In the genomic region with DNA sequence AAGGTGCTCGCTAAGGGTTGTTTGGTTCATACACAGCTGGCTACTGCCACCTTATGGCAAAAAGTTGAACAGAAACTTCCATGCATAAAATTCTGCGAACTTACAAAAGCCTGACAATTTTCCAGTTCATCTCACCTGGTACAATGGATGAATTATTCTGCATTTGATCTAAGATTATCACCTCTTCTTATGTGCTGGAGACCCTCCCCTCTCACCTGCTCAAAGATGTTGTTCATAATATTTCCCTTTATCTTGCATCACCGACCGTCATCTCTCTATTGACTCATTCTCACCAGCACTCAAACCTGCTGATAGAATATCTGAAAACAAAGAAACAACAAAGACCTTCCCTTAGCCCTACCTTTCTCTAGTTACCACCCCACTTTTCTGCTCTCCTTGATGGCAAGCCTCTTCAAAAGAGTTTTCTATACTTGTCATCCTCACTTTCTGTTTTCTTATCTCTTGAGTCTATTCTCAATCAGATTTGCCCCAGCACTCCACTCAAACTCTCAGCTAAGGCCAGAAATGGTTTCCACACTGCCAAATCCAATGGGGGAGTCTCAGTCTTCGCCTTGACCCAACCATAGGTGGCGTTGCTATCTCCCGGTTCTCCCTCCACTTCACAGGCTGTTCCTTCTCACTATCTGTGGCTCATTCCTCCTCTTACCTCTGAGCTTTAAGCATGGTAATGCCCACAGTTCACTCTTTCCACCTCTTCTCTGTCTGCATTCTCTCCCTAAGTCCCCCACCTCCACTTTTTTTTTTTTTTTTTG, we compare ENCODE assay signal across 8 cellular contexts. TPM values are rescaled to one million over a fixed set of nuclear protein-coding genes. Genes with fewer than 3 reads are reported as not detected.
A peak's percentile ranks its signal among the peaks of the same experiment; 100 is the strongest.
DNase-seq lines count a peak whose midpoint lies in the region; TF ChIP-seq lines count a peak whose summit lies in the region.

No MANE protein-coding gene starts in this region.

- H3K4me3 ChIP-seq in adrenal gland (no peak overlapping the region), left ventricle myocardium inferior (peak overlapping the region; percentile 16), retinal pigment epithelial cell (ENCODE audit: low read length) (no peak overlapping the region)

- DNase-seq in COR-L47 (lab: John Stamatoyannopoulos, UW) (peak; percentile 57), GM19240 (ENCODE audit: insufficient read length, low spot score) (peak; percentile 11), NCI-H526 treated with DMSO at 0.1 percent for 48 hours (lab: John Stamatoyannopoulos, UW) (peak; percentile 37), adrenal gland (peak in 6 of 7 donors; percentile 29 to 72 (median 52)), left ventricle myocardium inferior (no peak), retinal pigment epithelial cell (ENCODE audit: low read depth) (no peak), C1 segment of cervical spinal cord (lab: John Stamatoyannopoulos, UW) (no peak), epidermal melanocyte (ENCODE audit: insufficient read length, low spot score) (no peak)

- H3K4me1 ChIP-seq in adrenal gland (replicated peaks in 1 of 2) (peaks cover 0 to 12% of the 10 kb centered on the region in 2 donors), left ventricle myocardium inferior (peaks cover 7% of the 10 kb centered on the region)

- TF ChIP-seq CTCF in adrenal gland (IDR thresholded peaks at IDR 0.05) (peak; percentile 70 to 86 (median 80)), left ventricle myocardium inferior (IDR thresholded peaks at IDR 0.05; ENCODE audit: borderline replicate concordance) (peak; percentile 78), retinal pigment epithelial cell (conservative IDR thresholded peaks at IDR 0.05; ENCODE audit: low read depth, low read length) (peak; percentile 80)

- peaks cover 0 to 11% of the 10 kb centered on the region in 2 donors for H3K36me3 ChIP-seq in adrenal gland (replicated peaks in 1 of 2)
- peaks cover 22% of the 10 kb centered on the region for H3K36me3 ChIP-seq in left ventricle myocardium inferior

- WGBS in adrenal gland, 4 donors: 10 to 21% (median 13%) methylated on average over 7 of the region's 7 CpGs

- H3K27me3 ChIP-seq in adrenal gland (no peaks in the 10 kb centered on the region), left ventricle myocardium inferior (ENCODE audit: low read depth) (no peaks in the 10 kb centered on the region)

- intact Hi-C loops in adrenal gland (cut with DNase I) (loop anchor here (5.0 to 10.0 kb wide), 3 partner anchors 191 to 333 kb away; no protein-coding TSS in a partner anchor), left ventricle myocardium inferior (cut with micrococcal nuclease) (no loop called here)

- H3K27ac ChIP-seq in adrenal gland (no peak overlapping the region), left ventricle myocardium inferior (replicated peaks) (no peak overlapping the region)

- H3K9me3 ChIP-seq in adrenal gland (replicated peaks in 1 of 3): no peaks in the 10 kb centered on the region
- H3K9me3 ChIP-seq in left ventricle myocardium inferior (replicated peaks): no peaks in the 10 kb centered on the region

- TF ChIP-seq POLR2A in adrenal gland (IDR thresholded peaks at IDR 0.05): no peak

RNA-seq across cellular contexts. Expression of gene SNRNP48, which starts 25.8 kb away (rescaled TPM):
- total RNA-seq in adrenal gland (10 to 100 TPM in 4 of 8 donors, 1 to 10 TPM in 4; 2.5 to 12.3 (median 8.9) TPM), left ventricle myocardium inferior (13.8 TPM)
- polyA plus RNA-seq in adrenal gland: 10 to 100 TPM in 1 of 3 donors, 1 to 10 TPM in 2; 3.5 to 10.5 (median 6.4) TPM

Comparison
In these comparisons a context has a peak if more than half of its experiments do, and no peak if none do; other contexts are left out.
1. DNase-seq: peak in COR-L47 (single experiment), GM19240 (single experiment), NCI-H526 treated with DMSO at 0.1 percent for 48 hours (single experiment) and adrenal gland (6 of 7); none in left ventricle myocardium inferior (single experiment), retinal pigment epithelial cell (single experiment), C1 segment of cervical spinal cord (0 of 14) and epidermal melanocyte (single experiment).
2. Peak in every context shown above with its lines, with median percentiles within 50 percentile points of each other: CTCF ChIP-seq.